Comparison of ENCODE assay signal across 10 cellular contexts in the genomic region with DNA sequence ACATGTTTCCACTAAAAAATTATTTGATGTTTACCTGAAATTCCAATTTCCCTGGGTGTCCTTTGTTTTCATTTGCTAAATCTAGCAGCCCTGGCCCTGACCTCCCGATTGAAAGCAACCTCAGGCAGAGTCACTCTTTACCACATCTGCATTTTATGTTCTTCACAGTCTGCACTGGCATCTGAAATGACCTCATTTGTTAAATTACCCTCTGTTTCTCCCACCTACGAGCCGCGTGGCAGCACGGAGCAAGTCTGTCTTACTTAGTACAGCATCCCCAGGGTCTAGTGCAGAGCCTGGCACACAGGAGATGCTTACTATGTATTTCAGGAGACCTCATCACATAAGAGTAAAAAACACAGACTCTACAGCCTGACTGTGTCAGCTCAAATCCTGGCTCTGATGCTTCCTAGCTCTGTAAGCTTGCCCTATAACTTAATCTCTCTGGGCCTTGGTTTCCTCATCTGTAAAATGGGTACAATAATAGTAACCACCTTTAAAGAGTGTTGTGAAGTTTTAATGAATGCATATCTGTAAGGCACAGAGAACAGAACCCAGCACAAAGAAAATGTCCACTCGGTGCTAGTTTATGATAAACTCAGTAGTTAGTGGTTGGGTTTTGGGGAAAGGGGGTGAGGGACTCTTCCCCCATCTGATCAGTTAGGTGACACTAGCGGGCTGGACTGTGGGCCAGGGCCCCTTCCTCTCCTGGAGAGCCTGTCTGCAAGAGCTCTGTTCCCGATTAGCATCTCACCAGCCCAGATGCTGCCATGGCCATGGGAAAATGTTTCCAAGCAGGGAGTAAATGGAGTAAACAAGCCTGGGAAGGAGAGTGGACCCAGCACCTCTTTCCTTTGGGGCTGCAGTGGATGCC.
DNase-seq lines count a peak whose midpoint lies in the region; ATAC-seq, FAIRE-seq and TF ChIP-seq lines count a peak whose summit lies in the region.
"Had no signal": no experiment of that assay in that cellular context is flagged by ENCODE, and none has a peak within 500 bp of the region (broad histone marks: within the 10 kb centered on the region; RNA-seq: fewer than 3 reads in every experiment).

No MANE protein-coding gene starts in this region.

- H3K36me3 Mint-ChIP-seq in activated T-helper 17 cell treated with anti-CD3 and anti-CD28 coated beads, Interleukin-2, amount 50 U/mL, for 72 hours (ENCODE audit: low read depth): peaks cover 97% of the 10 kb centered on the region

- H3K4me3 ChIP-seq in AG10803 (ENCODE audit: low read length): no peak overlapping the region

- no peaks in the 10 kb centered on the region for H3K9me3 Mint-ChIP-seq in activated T-helper 17 cell treated with anti-CD3 and anti-CD28 coated beads, Interleukin-2, amount 50 U/mL, for 72 hours

- H3K4me3 Mint-ChIP-seq in activated T-helper 17 cell treated with anti-CD3 and anti-CD28 coated beads, Interleukin-2, amount 50 U/mL, for 72 hours: peak overlapping the region; percentile 80

- no peaks in the 10 kb centered on the region for H3K27me3 ChIP-seq in layer of hippocampus (ENCODE audit: control insufficient read depth, insufficient read depth, low read length)

- TF ChIP-seq CTCF in AG10803 (conservative IDR thresholded peaks at IDR 0.05; ENCODE audit: low read length): no peak

- no peaks in the 10 kb centered on the region for H3K27me3 Mint-ChIP-seq in activated T-helper 17 cell treated with anti-CD3 and anti-CD28 coated beads, Interleukin-2, amount 50 U/mL, for 72 hours

- no peak for TF ChIP-seq POLR2A in GM12892 (IDR thresholded peaks at IDR 0.05; ENCODE audit: low read depth, low read length)

- ATAC-seq in activated T-helper 17 cell treated with anti-CD3 and anti-CD28 coated beads, Interleukin-2, amount 50 U/mL, for 72 hours (replicated peaks): peak; percentile 79
- ATAC-seq in GM21367 (IDR thresholded peaks at IDR 0.05; ENCODE audit: unreplicated experiment) (no peak), GM18498 (IDR thresholded peaks at IDR 0.05; ENCODE audit: unreplicated experiment) (no peak)

- H3K27ac ChIP-seq in layer of hippocampus (ENCODE audit: low read depth, low read length): peak overlapping the region; percentile 48
- H3K27ac ChIP-seq: RWPE1, WERI-Rb-1 had no signal

- H3K27ac Mint-ChIP-seq in activated T-helper 17 cell treated with anti-CD3 and anti-CD28 coated beads, Interleukin-2, amount 50 U/mL, for 72 hours: peak overlapping the region; percentile 98

- H3K4me1 Mint-ChIP-seq in activated T-helper 17 cell treated with anti-CD3 and anti-CD28 coated beads, Interleukin-2, amount 50 U/mL, for 72 hours: peaks cover 59% of the 10 kb centered on the region

- peak; percentile 32 for DNase-seq in AG10803 (ENCODE audit: low read depth)
- no peak for DNase-seq in GM12892 (ENCODE audit: insufficient read length)
- no peak for DNase-seq in NCI-H2029 (lab: John Stamatoyannopoulos, UW)
- DNase-seq in UCSD-AML1 (lab: John Stamatoyannopoulos, UW; ENCODE audit: unreplicated experiment): no peak
- DNase-seq: WERI-Rb-1 had no signal

- peak; percentile 92 for FAIRE-seq in GM12892 (lab: Jason Lieb, UNC)
